In the genomic region with DNA sequence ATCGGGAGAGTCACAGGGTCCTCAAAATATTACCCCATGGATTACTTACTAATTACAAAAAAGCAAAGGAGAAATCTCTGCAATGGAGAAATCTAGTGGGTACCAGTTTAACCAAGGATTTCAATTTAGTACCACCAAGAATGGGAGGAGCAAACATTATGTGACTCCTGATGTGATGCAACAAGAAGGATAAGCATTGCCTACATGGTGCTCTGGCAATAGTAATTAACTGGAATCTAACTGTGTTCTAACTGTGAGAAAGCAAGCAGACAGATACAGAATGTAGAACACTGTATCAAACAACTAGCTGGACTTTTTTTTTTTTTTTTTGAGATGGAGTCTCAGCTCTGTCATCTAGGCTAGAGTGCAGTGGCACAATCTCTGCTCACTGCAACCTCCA, we compare ENCODE assay signal across 1 cellular context.
TF ChIP-seq lines count a peak whose summit lies in the region.

No MANE protein-coding gene starts in this region.

TF ChIP-seq in WTC11, 78 proteins besides CTCF, POLR2A, EP300 and RAD21 (continued from another document):
- TF ChIP-seq, protein P1, sequence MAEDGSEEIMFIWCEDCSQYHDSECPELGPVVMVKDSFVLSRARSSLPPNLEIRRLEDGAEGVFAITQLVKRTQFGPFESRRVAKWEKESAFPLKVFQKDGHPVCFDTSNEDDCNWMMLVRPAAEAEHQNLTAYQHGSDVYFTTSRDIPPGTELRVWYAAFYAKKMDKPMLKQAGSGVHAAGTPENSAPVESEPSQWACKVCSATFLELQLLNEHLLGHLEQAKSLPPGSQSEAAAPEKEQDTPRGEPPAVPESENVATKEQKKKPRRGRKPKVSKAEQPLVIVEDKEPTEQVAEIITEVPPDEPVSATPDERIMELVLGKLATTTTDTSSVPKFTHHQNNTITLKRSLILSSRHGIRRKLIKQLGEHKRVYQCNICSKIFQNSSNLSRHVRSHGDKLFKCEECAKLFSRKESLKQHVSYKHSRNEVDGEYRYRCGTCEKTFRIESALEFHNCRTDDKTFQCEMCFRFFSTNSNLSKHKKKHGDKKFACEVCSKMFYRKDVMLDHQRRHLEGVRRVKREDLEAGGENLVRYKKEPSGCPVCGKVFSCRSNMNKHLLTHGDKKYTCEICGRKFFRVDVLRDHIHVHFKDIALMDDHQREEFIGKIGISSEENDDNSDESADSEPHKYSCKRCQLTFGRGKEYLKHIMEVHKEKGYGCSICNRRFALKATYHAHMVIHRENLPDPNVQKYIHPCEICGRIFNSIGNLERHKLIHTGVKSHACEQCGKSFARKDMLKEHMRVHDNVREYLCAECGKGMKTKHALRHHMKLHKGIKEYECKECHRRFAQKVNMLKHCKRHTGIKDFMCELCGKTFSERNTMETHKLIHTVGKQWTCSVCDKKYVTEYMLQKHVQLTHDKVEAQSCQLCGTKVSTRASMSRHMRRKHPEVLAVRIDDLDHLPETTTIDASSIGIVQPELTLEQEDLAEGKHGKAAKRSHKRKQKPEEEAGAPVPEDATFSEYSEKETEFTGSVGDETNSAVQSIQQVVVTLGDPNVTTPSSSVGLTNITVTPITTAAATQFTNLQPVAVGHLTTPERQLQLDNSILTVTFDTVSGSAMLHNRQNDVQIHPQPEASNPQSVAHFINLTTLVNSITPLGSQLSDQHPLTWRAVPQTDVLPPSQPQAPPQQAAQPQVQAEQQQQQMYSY (CRISPR knock-in tag; IDR thresholded peaks at IDR 0.05): no peak
